ENCODE assay signal across 1 cellular context in genomic region chr16:75044800-75045361, GRCh38.
TF ChIP-seq lines count a peak whose summit lies in the region.

No MANE protein-coding gene starts in this region.

TF ChIP-seq in K562, 482 proteins besides CTCF, POLR2A, EP300 and RAD21 (continued from another document):
- no peak for TF ChIP-seq CTCFL (IDR thresholded peaks at IDR 0.05; ENCODE audit: borderline replicate concordance, insufficient read depth, low read depth, low read length, poor library complexity, severe bottlenecking)
- no peak for TF ChIP-seq ILK (tag; IDR thresholded peaks at IDR 0.05; ENCODE audit: borderline replicate concordance, low read depth)
- TF ChIP-seq ATF3 (IDR thresholded peaks at IDR 0.05), result peak; percentile 28; the same call in 1 of the 2 replicates
- TF ChIP-seq ATF3 (CRISPR knock-in tag; conservative IDR thresholded peaks at IDR 0.05), result no peak
- no peak for TF ChIP-seq MTA3 (IDR thresholded peaks at IDR 0.05; ENCODE audit: borderline replicate concordance)
- TF ChIP-seq ZBTB9 (CRISPR knock-in tag; IDR thresholded peaks at IDR 0.05), result 0 out of 2 replicates have a peak, but pooled peaks have one; percentile 12
- no peak for TF ChIP-seq CBX3 (IDR thresholded peaks at IDR 0.05; ENCODE audit: borderline replicate concordance in 1 of 2, low read length in 2 of 2)
- peak; percentile 86 for TF ChIP-seq CEBPB (tag; IDR thresholded peaks at IDR 0.05)
- TF ChIP-seq ATF7 (IDR thresholded peaks at IDR 0.05), result no peak
- TF ChIP-seq ZNF146 (CRISPR knock-in tag; IDR thresholded peaks at IDR 0.05; ENCODE audit: unreplicated experiment), result no peak
- no peak for TF ChIP-seq KAT2B (IDR thresholded peaks at IDR 0.05; ENCODE audit: low read depth, low read length)
- peak; percentile 16; the same call in 1 of the 2 replicates for TF ChIP-seq ETV5 (CRISPR knock-in tag; IDR thresholded peaks at IDR 0.05; ENCODE audit: low read depth)
TF ChIP-seq in K562: peak in this region for 5.
